ENCODE assay signal across 9 cellular contexts in the genomic region with DNA sequence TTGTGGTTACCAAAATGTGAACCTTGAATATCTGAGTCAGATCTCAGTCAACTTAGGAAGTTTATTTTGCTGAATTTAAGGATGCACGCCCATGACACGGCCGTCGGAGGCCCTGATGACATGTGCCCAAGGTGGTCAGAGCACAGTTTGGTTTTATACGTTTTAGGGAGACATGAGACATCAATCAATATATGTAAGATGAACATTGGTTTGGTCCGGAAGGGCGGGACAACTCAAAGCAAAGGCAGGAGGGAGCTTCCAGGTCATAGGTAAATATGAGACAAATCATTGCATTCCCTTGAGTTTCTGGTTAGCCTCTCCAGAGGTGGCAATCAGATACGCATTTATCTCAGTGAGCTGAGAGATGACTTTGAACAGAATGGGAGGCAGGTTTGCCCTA. TPM values are rescaled to one million over a fixed set of nuclear protein-coding genes. Genes with fewer than 3 reads are reported as not detected.
A peak's percentile ranks its signal among the peaks of the same experiment; 100 is the strongest.
DNase-seq lines count a peak whose midpoint lies in the region; ATAC-seq and TF ChIP-seq lines count a peak whose summit lies in the region.
"Had no signal": no experiment of that assay in that cellular context is flagged by ENCODE, and none has a peak within 500 bp of the region (broad histone marks: within the 10 kb centered on the region; RNA-seq: fewer than 3 reads in every experiment).

No MANE protein-coding gene starts in this region.

- peak overlapping the region; percentile 92 for H3K4me2 ChIP-seq in osteoblast (ENCODE audit: insufficient read depth, low read length)

- no peaks in the 10 kb centered on the region for H3K9me3 ChIP-seq in CD8-positive, alpha-beta memory T cell (ENCODE audit: low read length)
- no peaks in the 10 kb centered on the region for H3K9me3 ChIP-seq in NT2/D1 (ENCODE audit: insufficient read depth, low read length)
- no peaks in the 10 kb centered on the region for H3K9me3 ChIP-seq in duodenal mucosa (ENCODE audit: control insufficient read depth in 1 of 2, low read length in 2 of 2)
- H3K9me3 ChIP-seq in osteoblast (ENCODE audit: low read depth, low read length), result no peaks in the 10 kb centered on the region

- H3K4me1 Mint-ChIP-seq in CD8-positive, alpha-beta memory T cell, result peaks cover 50 to 69% (median 62%) of the 10 kb centered on the region in 3 donors

- peaks cover 0 to 25% (median 9%) of the 10 kb centered on the region in 3 donors for H3K36me3 Mint-ChIP-seq in CD8-positive, alpha-beta memory T cell

- CTCF ChIA-PET in CD8-positive, alpha-beta memory T cell (lab: Charles Lee), result interaction anchor here (0.8 to 4.1 kb wide), 3 partner anchors 29 to 175 kb away, joined by 4 to 17 read pairs (median 4); a partner anchor contains a TSS

- H3K9me3 Mint-ChIP-seq in CD8-positive, alpha-beta memory T cell, result no peaks in the 10 kb centered on the region

- peak overlapping the region; percentile 54 for H3K4me3 ChIP-seq in CD8-positive, alpha-beta memory T cell (ENCODE audit: low read length)
- H3K4me3 ChIP-seq in NT2/D1 (ENCODE audit: insufficient read length, low read depth) (peak overlapping the region; percentile 100), duodenal mucosa (ENCODE audit: low read depth in 1 of 2, low read length in 2 of 2) (peak overlapping the region; percentile 89 to 99), osteoblast (ENCODE audit: insufficient read depth, low read length) (peak overlapping the region; percentile 88)

- peaks cover 66% of the 10 kb centered on the region for H3K4me1 ChIP-seq in CD8-positive, alpha-beta memory T cell (ENCODE audit: insufficient read depth, low read length)
- no peaks in the 10 kb centered on the region for H3K4me1 ChIP-seq in NT2/D1 (ENCODE audit: insufficient read depth, insufficient read length)
- H3K4me1 ChIP-seq in duodenal mucosa (ENCODE audit: control insufficient read depth in 1 of 2, insufficient read depth in 2 of 2, low read length in 2 of 2), result peaks cover 18 to 24% of the 10 kb centered on the region in 2 donors
- H3K4me1 ChIP-seq in osteoblast (ENCODE audit: insufficient read depth, low read length), result peaks cover 37% of the 10 kb centered on the region

- H4K20me1 ChIP-seq in osteoblast (ENCODE audit: insufficient read depth, low read length), result peaks cover 30% of the 10 kb centered on the region

- H3K27ac Mint-ChIP-seq in CD8-positive, alpha-beta memory T cell, result peak overlapping the region; percentile 86 to 100 (median 98)

- H3K4me3 Mint-ChIP-seq in CD8-positive, alpha-beta memory T cell, result peak overlapping the region; percentile 93 to 98 (median 95)

- POLR2A ChIA-PET in CD8-positive, alpha-beta memory T cell (lab: Charles Lee), result interaction anchor here (2.5 to 4.2 kb wide), 3 partner anchors 13 to 83 kb away, joined by 19 to 24 read pairs (median 21); no protein-coding TSS in a partner anchor

- no peaks in the 10 kb centered on the region for H3K27me3 ChIP-seq in CD8-positive, alpha-beta memory T cell (ENCODE audit: insufficient read depth, low read length, poor library complexity, severe bottlenecking)
- H3K27me3 ChIP-seq in NT2/D1 (ENCODE audit: insufficient read depth, insufficient read length) (no peaks in the 10 kb centered on the region), duodenal mucosa (ENCODE audit: control insufficient read depth in 1 of 2, insufficient read depth in 2 of 2, low read length in 2 of 2) (no peaks in the 10 kb centered on the region), osteoblast (ENCODE audit: insufficient read depth, low read length) (no peaks in the 10 kb centered on the region)

- H3K79me2 ChIP-seq in osteoblast (ENCODE audit: insufficient read depth, low read length), result peaks cover 38% of the 10 kb centered on the region

- H3K27ac ChIP-seq in CD8-positive, alpha-beta memory T cell (ENCODE audit: low read depth, low read length), result peak overlapping the region; percentile 95
- no peak overlapping the region for H3K27ac ChIP-seq in duodenal mucosa (ENCODE audit: low read depth, low read length)
- peak overlapping the region; percentile 90 for H3K27ac ChIP-seq in osteoblast (ENCODE audit: low read depth, low read length)

- intact Hi-C loops in cardiac septum (cut with DNase I), result no loop called here

- no peak for TF ChIP-seq CTCF in osteoblast (IDR thresholded peaks at IDR 0.05; ENCODE audit: extremely low read depth, low read depth, low read length)

- peak overlapping the region; percentile 100 for H3K9ac ChIP-seq in NT2/D1 (ENCODE audit: insufficient read length, low read depth)
- peak overlapping the region in 1 of 2 donors; percentile 96 for H3K9ac ChIP-seq in duodenal mucosa (ENCODE audit: low read depth in 1 of 2, low read length in 2 of 2)

- peaks cover 1 to 10% of the 10 kb centered on the region in 2 donors for H3K27me3 Mint-ChIP-seq in CD8-positive, alpha-beta memory T cell

- H3K36me3 ChIP-seq in CD8-positive, alpha-beta memory T cell (ENCODE audit: insufficient read depth, low read length), result no peaks in the 10 kb centered on the region
- H3K36me3 ChIP-seq in NT2/D1 (ENCODE audit: insufficient read depth, insufficient read length, low read length), result peaks cover 29% of the 10 kb centered on the region
- H3K36me3 ChIP-seq in duodenal mucosa (ENCODE audit: control insufficient read depth in 1 of 2, insufficient read depth in 2 of 2, low read length in 2 of 2), result peaks cover 0 to 3% of the 10 kb centered on the region in 2 donors
- H3K36me3 ChIP-seq in osteoblast (ENCODE audit: insufficient read depth, low read length), result peaks cover 6% of the 10 kb centered on the region

- no peak for ATAC-seq in HG03571 (IDR thresholded peaks at IDR 0.05; ENCODE audit: unreplicated experiment)

- DNase-seq in CD8-positive, alpha-beta memory T cell, result peak in 1 of 5 donors; percentile 17
- DNase-seq in NT2/D1 (ENCODE audit: low read depth, low spot score) (no peak), osteoblast (ENCODE audit: insufficient read length, low spot score, missing footprints) (no peak), HPDE6-E6E7 (ENCODE audit: extremely low spot score) (no peak), cerebellum (ENCODE audit: low spot score) (no peak), cardiac septum (ENCODE audit: low spot score) (no peak)

- peak overlapping the region; percentile 93 for H2AFZ ChIP-seq in osteoblast (ENCODE audit: low read length)

RNA-seq across cellular contexts. Expression of a gene that starts 1.0 kb away (rescaled TPM):
- 10 to 100 TPM; 69.8 to 71.6 TPM for total RNA-seq in CD8-positive, alpha-beta memory T cell
- polyA plus RNA-seq in CD8-positive, alpha-beta memory T cell, result 287 TPM
- 134 and 136 TPM in 2 replicates for total RNA-seq in osteoblast
- total RNA-seq in cerebellum, result 163 TPM
- total RNA-seq in cardiac septum, result 76.5 TPM

RNA-seq across cellular contexts. Expression of a gene that starts 29.5 kb away (rescaled TPM):
- total RNA-seq in CD8-positive, alpha-beta memory T cell, result 1 to 10 TPM in 1 of 2 experiments, under 1 TPM in 1; 0.91 to 1.4 TPM
- polyA plus RNA-seq in CD8-positive, alpha-beta memory T cell, result 24.1 TPM
- total RNA-seq in osteoblast (0.29 and 1.4 TPM in 2 replicates), cerebellum (22.5 TPM), cardiac septum (0.62 TPM)
- total RNA-seq: renal cortical epithelial cell had no signal
